Comparison of ENCODE assay signal across 31 cellular contexts in the genomic region with DNA sequence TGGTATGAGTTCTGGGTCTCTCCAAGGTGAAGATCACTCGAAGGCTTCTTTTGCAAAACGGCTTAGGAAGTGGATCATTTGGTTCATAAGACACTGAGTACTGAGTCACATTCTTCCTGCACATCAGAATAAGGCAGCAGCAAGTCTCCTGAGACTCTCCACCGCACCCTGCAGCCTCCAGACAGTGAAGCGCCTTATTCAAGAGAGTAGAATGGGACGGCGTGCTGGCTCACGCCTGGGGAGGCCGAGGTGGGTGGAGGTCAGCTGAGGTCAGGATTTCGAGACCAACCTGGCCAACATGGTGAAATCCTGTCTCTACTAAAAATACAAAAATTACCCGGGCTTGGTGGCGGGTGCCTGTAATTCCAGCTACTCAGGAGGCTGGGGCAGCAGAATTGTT.
"Had no signal": no experiment of that assay in that cellular context is flagged by ENCODE, and none has a peak within 500 bp of the region (broad histone marks: within the 10 kb centered on the region; RNA-seq: fewer than 3 reads in every experiment).

No MANE protein-coding gene starts in this region.

- H3K36me3 Mint-ChIP-seq: activated naive CD8-positive, alpha-beta T cell treated with anti-CD3 and anti-CD28 coated beads for 36 hours had no signal

- H3K27ac ChIP-seq: ascending aorta, breast epithelium, KMS-11, PC-9, WERI-Rb-1 had no signal

- H3K36me3 ChIP-seq: ascending aorta, breast epithelium, WERI-Rb-1 had no signal

- H3K9me3 Mint-ChIP-seq: activated CD4-positive, alpha-beta memory T cell treated with anti-CD3 and anti-CD28 coated beads, Interleukin-2, amount 10 ng/mL, durations not matched to agents 7 days and 5 days; activated naive CD8-positive, alpha-beta T cell treated with anti-CD3 and anti-CD28 coated beads for 36 hours; activated T-cell treated with anti-CD3 and anti-CD28 coated beads, Interleukin-2, amount 50 U/mL, for 72 hours; activated T-helper 17 cell treated with anti-CD3 and anti-CD28 coated beads, Interleukin-2, amount 50 U/mL, for 72 hours had no signal

- H3K4me1 ChIP-seq: ascending aorta, breast epithelium had no signal

- H3K4me3 Mint-ChIP-seq: activated CD4-positive, alpha-beta memory T cell treated with anti-CD3 and anti-CD28 coated beads, Interleukin-2, amount 10 ng/mL, durations not matched to agents 7 days and 5 days; activated naive CD8-positive, alpha-beta T cell treated with anti-CD3 and anti-CD28 coated beads for 36 hours; activated T-cell treated with anti-CD3 and anti-CD28 coated beads, Interleukin-2, amount 50 U/mL, for 72 hours; activated T-helper 17 cell treated with anti-CD3 and anti-CD28 coated beads, Interleukin-2, amount 50 U/mL, for 72 hours had no signal

- H3K9me3 ChIP-seq: ascending aorta, breast epithelium had no signal

- H3K4me1 Mint-ChIP-seq: activated CD4-positive, alpha-beta memory T cell treated with anti-CD3 and anti-CD28 coated beads, Interleukin-2, amount 10 ng/mL, durations not matched to agents 7 days and 5 days; activated naive CD8-positive, alpha-beta T cell treated with anti-CD3 and anti-CD28 coated beads for 36 hours; activated T-helper 17 cell treated with anti-CD3 and anti-CD28 coated beads, Interleukin-2, amount 50 U/mL, for 72 hours had no signal

- DNase-seq: activated CD4-positive, alpha-beta memory T cell treated with anti-CD3 and anti-CD28 coated beads, Interleukin-2, amount 10 ng/mL, durations not matched to agents 7 days and 5 days; activated CD4-positive, alpha-beta T cell treated with anti-CD3 and anti-CD28 coated beads for 1 hour; activated CD4-positive, alpha-beta T cell treated with anti-CD3 and anti-CD28 coated beads for 48 hours; activated CD4-positive, CD25-positive, alpha-beta regulatory T cell; activated effector memory CD4-positive, alpha-beta T cell treated with anti-CD3 and anti-CD28 coated beads, Interleukin-2, amount 50 U/mL, for 16 hours; activated naive CD4-positive, alpha-beta T cell; activated naive CD4-positive, alpha-beta T cell treated with anti-CD3 and anti-CD28 coated beads, Interleukin-2, amount 50 U/mL, for 16 hours; activated naive CD8-positive, alpha-beta T cell treated with anti-CD3 and anti-CD28 coated beads for 36 hours; activated T-cell treated with anti-CD3 and anti-CD28 coated beads, Interleukin-2, amount 50 U/mL, for 1 hour; activated T-cell treated with anti-CD3 and anti-CD28 coated beads, Interleukin-2, amount 50 U/mL, for 72 hours; amygdala; NCI-H1048; NCI-H1105 treated with DMSO at 0.1 percent for 48 hours; NCI-H1436; NCI-H1694; NCI-H2029; NCI-H2171; NCI-H510A; NCI-H748 treated with DMSO at 0.1 percent for 48 hours; NK-92 treated with Interleukin-12 subunit alpha and Interleukin-12 subunit beta, amount 100 ng/mL, for 24 hours; PC-9; Right ventricle myocardium superior; SW 1271; T-helper 1 cell; T-helper 2 cell; T-helper 9 cell; WERI-Rb-1 had no signal

- H3K27ac Mint-ChIP-seq: activated CD4-positive, alpha-beta memory T cell treated with anti-CD3 and anti-CD28 coated beads, Interleukin-2, amount 10 ng/mL, durations not matched to agents 7 days and 5 days; activated naive CD8-positive, alpha-beta T cell treated with anti-CD3 and anti-CD28 coated beads for 36 hours; activated T-cell treated with anti-CD3 and anti-CD28 coated beads, Interleukin-2, amount 50 U/mL, for 72 hours; activated T-helper 17 cell treated with anti-CD3 and anti-CD28 coated beads, Interleukin-2, amount 50 U/mL, for 72 hours had no signal

- H3K9ac ChIP-seq: KMS-11 had no signal

- H2AFZ ChIP-seq: PC-9 had no signal

- H3K27me3 ChIP-seq: ascending aorta had no signal

- H3K4me3 ChIP-seq: ascending aorta, breast epithelium, PC-9 had no signal

- H3K4me2 ChIP-seq: KMS-11, PC-9 had no signal

- ATAC-seq: activated T-cell treated with anti-CD3 and anti-CD28 coated beads, Interleukin-2, amount 50 U/mL, for 72 hours; activated T-helper 17 cell treated with anti-CD3 and anti-CD28 coated beads, Interleukin-2, amount 50 U/mL, for 72 hours had no signal
